21 cellular contexts compared by ENCODE assay signal in the genomic region with DNA sequence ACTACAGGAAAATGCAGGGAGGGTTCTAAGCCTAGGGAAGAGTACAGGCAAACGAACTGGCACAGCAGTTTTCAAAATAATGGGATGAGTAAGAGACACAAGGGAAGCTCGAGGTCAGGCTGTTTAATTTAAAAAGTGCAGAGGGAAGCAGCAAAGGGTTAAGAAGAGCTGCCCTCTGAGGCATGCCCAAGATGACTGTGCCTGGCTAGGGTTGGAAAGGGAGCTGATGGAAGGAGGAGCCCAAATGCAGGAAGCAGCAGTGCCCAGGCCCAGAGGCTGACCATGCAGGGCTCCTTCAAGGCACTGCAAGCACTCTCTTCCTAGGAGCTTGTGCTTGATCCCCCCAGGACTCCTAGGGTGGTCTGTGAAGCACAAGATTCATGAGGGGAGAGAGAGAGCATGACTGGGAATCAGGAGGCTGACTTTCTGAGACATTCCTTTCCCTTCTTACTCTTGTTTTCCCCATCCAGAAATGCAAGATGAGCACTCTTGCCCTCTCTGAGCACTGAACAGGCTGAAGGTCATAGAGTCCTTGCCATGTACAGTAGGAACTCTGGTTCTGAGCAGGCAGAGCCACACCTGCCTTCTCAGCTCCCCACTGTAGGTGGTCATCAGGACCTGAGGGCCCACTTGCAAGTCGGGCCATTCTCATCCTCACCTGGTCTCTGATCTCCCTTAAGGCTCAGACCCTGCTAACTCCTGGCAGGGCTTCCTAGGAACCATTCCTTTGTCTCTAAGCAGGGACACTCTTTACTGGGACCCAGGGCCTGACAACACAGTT. TPM values are rescaled to one million over a fixed set of nuclear protein-coding genes. Genes with fewer than 3 reads are reported as not detected.
"Had no signal": no experiment of that assay in that cellular context is flagged by ENCODE, and none has a peak within 500 bp of the region (broad histone marks: within the 10 kb centered on the region; RNA-seq: fewer than 3 reads in every experiment).

No MANE protein-coding gene starts in this region.

- H3K27ac Mint-ChIP-seq: activated naive CD8-positive, alpha-beta T cell; natural killer cell; type B pancreatic cell had no signal

- H3K4me1 Mint-ChIP-seq: natural killer cell had no signal

- H3K9me3 Mint-ChIP-seq: natural killer cell, type B pancreatic cell had no signal

- H3K27me3 ChIP-seq: dorsolateral prefrontal cortex, right lobe of liver, suprapubic skin had no signal

- ATAC-seq: gastroesophageal sphincter, left cardiac atrium, mucosa of descending colon, natural killer cell, right lobe of liver had no signal

- H3K4me3 ChIP-seq: dorsolateral prefrontal cortex, gastroesophageal sphincter, mucosa of descending colon, prostate gland, right lobe of liver, spleen, suprapubic skin had no signal

- H3K4me3 Mint-ChIP-seq: activated naive CD8-positive, alpha-beta T cell; natural killer cell; type B pancreatic cell had no signal

- H3K4me1 ChIP-seq: gastroesophageal sphincter, prostate gland, right lobe of liver, spleen, suprapubic skin had no signal

- H3K27ac ChIP-seq: dorsolateral prefrontal cortex, gastroesophageal sphincter, prostate gland, right lobe of liver, spleen, suprapubic skin had no signal

- H3K36me3 ChIP-seq: gastroesophageal sphincter, prostate gland, right lobe of liver, spleen, suprapubic skin had no signal

- H3K36me3 Mint-ChIP-seq: activated naive CD8-positive, alpha-beta T cell; natural killer cell; type B pancreatic cell had no signal

- DNase-seq: activated CD4-positive, alpha-beta T cell treated with anti-CD3 and anti-CD28 coated beads, Interleukin-2, amount 50 U/mL, for 48 hours; activated gamma-delta T cell; activated T-cell treated with anti-CD3 and anti-CD28 coated beads, Interleukin-2, amount 50 U/mL, for 48 hours; anterior cingulate cortex; dorsolateral prefrontal cortex; hypothalamus; left cardiac atrium; mucosa of descending colon; natural killer cell; nucleus accumbens; right lobe of liver; spleen; stimulated activated CD4-positive, alpha-beta T cell treated with anti-CD3 and anti-CD28 coated beads, Interleukin-1b, Interleukin-23, amount 100 ng/mL, for 48 hours; stimulated activated naive CD4-positive, alpha-beta T cell; T-helper 2 cell had no signal

- H3K9me3 ChIP-seq: gastroesophageal sphincter, mucosa of descending colon, prostate gland, right lobe of liver, spleen, suprapubic skin had no signal

RNA-seq across cellular contexts. Expression of gene DRD2, which starts 46.7 kb away (rescaled TPM):
- total RNA-seq: lung microvascular endothelial cell, natural killer cell, spleen had no signal
